ENCODE assay signal across 18 cellular contexts in genomic region chr16:11302977-11303376, GRCh38. TPM values are rescaled to one million over a fixed set of nuclear protein-coding genes. Genes with fewer than 3 reads are reported as not detected.
DNase-seq lines count a peak whose midpoint lies in the region; ATAC-seq, FAIRE-seq and TF ChIP-seq lines count a peak whose summit lies in the region.
"Had no signal": no experiment of that assay in that cellular context is flagged by ENCODE, and none has a peak within 500 bp of the region (broad histone marks: within the 10 kb centered on the region; RNA-seq: fewer than 3 reads in every experiment).

No MANE protein-coding gene starts in this region.

- no peak for ATAC-seq in SK-N-SH treated with all-trans-retinoic acid at 6 μM for 48 hours
- ATAC-seq in upper lobe of left lung (ENCODE audit: low FRiP score in 2 of 2), result no peak
- ATAC-seq: activated naive CD4-positive, alpha-beta T cell treated with anti-CD3 and anti-CD28 coated beads, Interleukin-2, amount 50 U/mL, for 72 hours had no signal

- H3K4me1 ChIP-seq in SK-N-SH (ENCODE audit: control insufficient read depth in 1 of 2, insufficient read depth in 2 of 2, low read depth in 1 of 2, low read length in 1 of 2), result peaks cover 0 to 13% of the 10 kb centered on the region in 2 experiments; a peak in 1 of 4 replicates
- H3K4me1 ChIP-seq in upper lobe of left lung, result peaks cover 5 to 28% (median 13%) of the 10 kb centered on the region in 4 donors
- no peaks in the 10 kb centered on the region for H3K4me1 ChIP-seq in colonic mucosa

- TF ChIP-seq RAD21 in SK-N-SH (IDR thresholded peaks at IDR 0.05; ENCODE audit: low read length), result no peak

- intact Hi-C loops in colonic mucosa (cut with DNase I), result no loop called here

- CTCF ChIA-PET in SK-N-SH (lab: Yijun Ruan, JAX), result interaction anchor here (1.1 to 1.4 kb wide), 3 partner anchors 49 to 339 kb away, joined by 3 read pairs; no protein-coding TSS in a partner anchor

- H4K20me1 ChIP-seq in SK-N-SH (ENCODE audit: insufficient read depth), result no peaks in the 10 kb centered on the region

- no peaks in the 10 kb centered on the region for H3K79me2 ChIP-seq in SK-N-SH (ENCODE audit: insufficient read depth)

- peaks cover under 1% of the 10 kb centered on the region for H3F3A ChIP-seq in SK-N-SH (replicated peaks; ENCODE audit: insufficient read depth)

- H3K27me3 ChIP-seq in SK-N-SH (ENCODE audit: insufficient read depth) (no peaks in the 10 kb centered on the region), bronchial epithelial cell (ENCODE audit: control insufficient read depth, insufficient read depth, low read length) (no peaks in the 10 kb centered on the region), upper lobe of left lung (no peaks in the 10 kb centered on the region), colonic mucosa (no peaks in the 10 kb centered on the region)
- H3K27me3 ChIP-seq: transverse colon had no signal

- H3K36me3 ChIP-seq in SK-N-SH (replicated peaks in 1 of 2; ENCODE audit: control insufficient read depth in 1 of 2, insufficient read depth in 2 of 2, low read length in 1 of 2) (no peaks in the 10 kb centered on the region), bronchial epithelial cell (ENCODE audit: control insufficient read depth, insufficient read depth, low read length) (no peaks in the 10 kb centered on the region), upper lobe of left lung (no peaks in the 10 kb centered on the region), colonic mucosa (no peaks in the 10 kb centered on the region)
- H3K36me3 ChIP-seq: transverse colon had no signal

- WGBS in SK-N-SH (ENCODE audit: low lambda C conversion rate), result 84% methylated on average over 4 of the region's 4 CpGs
- WGBS in upper lobe of left lung, 2 donors, result 62 to 80% methylated on average over 3 to 4 of the region's 4 CpGs

- H2AFZ ChIP-seq in SK-N-SH (ENCODE audit: low read depth), result no peak overlapping the region

- H3K9me3 ChIP-seq in SK-N-SH (no peaks in the 10 kb centered on the region), upper lobe of left lung (no peaks in the 10 kb centered on the region), colonic mucosa (no peaks in the 10 kb centered on the region)
- H3K9me3 ChIP-seq: transverse colon had no signal

- POLR2A ChIA-PET in SK-N-SH (lab: Yijun Ruan, JAX), result no interaction called here

- DNase-seq in SK-N-SH (no peak), NCI-H2196 treated with DMSO at 0.1 percent for 48 hours (lab: John Stamatoyannopoulos, UW; ENCODE audit: unreplicated experiment) (peak; percentile 74), bronchial epithelial cell (ENCODE audit: low read depth) (peak; percentile 51), upper lobe of left lung (peak in 1 of 2 donors; percentile 77), DMS114 treated with DMSO at 0.1 percent for 48 hours (lab: John Stamatoyannopoulos, UW; ENCODE audit: unreplicated experiment) (no peak), colonic mucosa (no peak)
- no peak for DNase-seq in effector CD8-positive, alpha-beta T cell (lab: John Stamatoyannopoulos, UW)
- DNase-seq: central memory CD4-positive, alpha-beta T cell; DND-41; KG1; transverse colon had no signal

- TF ChIP-seq POLR2A in upper lobe of left lung (IDR thresholded peaks at IDR 0.05), result no peak

- TF ChIP-seq CTCF in SK-N-SH (IDR thresholded peaks at IDR 0.05), result no peak
- no peak for TF ChIP-seq CTCF in bronchial epithelial cell (IDR thresholded peaks at IDR 0.05; ENCODE audit: insufficient read depth, low read length, severe bottlenecking)
- TF ChIP-seq CTCF in upper lobe of left lung (IDR thresholded peaks at IDR 0.05), result no peak
- TF ChIP-seq CTCF in colonic mucosa (IDR thresholded peaks at IDR 0.05), result no peak

- H3K9ac ChIP-seq in SK-N-SH, result no peak overlapping the region
- H3K9ac ChIP-seq in colonic mucosa (ENCODE audit: low read depth in 2 of 2, low read length in 2 of 2), result no peak overlapping the region

- FAIRE-seq in bronchial epithelial cell (lab: Jason Lieb, UNC), result no peak
- FAIRE-seq: islet of Langerhans had no signal

- TF ChIP-seq EP300 in SK-N-SH (IDR thresholded peaks at IDR 0.05; ENCODE audit: borderline replicate concordance in 1 of 2, low read depth in 1 of 2, low read length in 1 of 2) (no peak), upper lobe of left lung (IDR thresholded peaks at IDR 0.05) (no peak)

- H3K27ac ChIP-seq in SK-N-SH (ENCODE audit: low read depth in 2 of 2, low read length in 1 of 2) (peak overlapping the region in 1 of 2 experiments; percentile 78; a peak in 2 of 4 replicates), upper lobe of left lung (peak overlapping the region; percentile 63 to 88 (median 76)), colonic mucosa (no peak overlapping the region)
- H3K27ac ChIP-seq: SK-N-MC, transverse colon had no signal

- no peaks in the 10 kb centered on the region for H3K9me2 ChIP-seq in SK-N-SH

- H3K4me3 ChIP-seq in SK-N-SH (ENCODE audit: low read depth in 2 of 2, low read length in 1 of 2) (no peak overlapping the region), bronchial epithelial cell (ENCODE audit: low read depth, low read length) (no peak overlapping the region), upper lobe of left lung (no peak overlapping the region), colonic mucosa (no peak overlapping the region)
- H3K4me3 ChIP-seq: SK-N-MC, transverse colon had no signal

- H3K4me2 ChIP-seq in SK-N-SH, result peak overlapping the region; percentile 22

TF ChIP-seq in SK-N-SH, 30 proteins besides CTCF, POLR2A, EP300 and RAD21:
- TF ChIP-seq CHD2 (IDR thresholded peaks at IDR 0.05; ENCODE audit: low read length, partially characterized antibody), result no peak
- no peak for TF ChIP-seq JUND (IDR thresholded peaks at IDR 0.05)
- TF ChIP-seq SMC3 (IDR thresholded peaks at IDR 0.05; ENCODE audit: low read depth, low read length), result no peak
- no peak for TF ChIP-seq GABPA (IDR thresholded peaks at IDR 0.05; ENCODE audit: low read depth)
- no peak for TF ChIP-seq MXI1 (IDR thresholded peaks at IDR 0.05; ENCODE audit: low read depth, low read length)
- no peak for TF ChIP-seq USF2 (IDR thresholded peaks at IDR 0.05; ENCODE audit: borderline replicate concordance, low read depth, low read length)
- TF ChIP-seq TAF1 (IDR thresholded peaks at IDR 0.05; ENCODE audit: borderline replicate concordance, low read depth, low read length), result no peak
- no peak for TF ChIP-seq NRF1 (IDR thresholded peaks at IDR 0.05; ENCODE audit: low read depth, low read length)

TF ChIP-seq in SK-N-SH treated with all-trans-retinoic acid at 6 μM for 48 hours, 23 proteins besides CTCF, POLR2A, EP300 and RAD21:
- TF ChIP-seq ZNF70 (CRISPR knock-in tag; IDR thresholded peaks at IDR 0.05), result no peak
- TF ChIP-seq CREB5 (CRISPR knock-in tag; IDR thresholded peaks at IDR 0.05; ENCODE audit: low read depth), result no peak
- TF ChIP-seq ZNF8 (CRISPR knock-in tag; IDR thresholded peaks at IDR 0.05), result no peak
- no peak for TF ChIP-seq GLIS3 (CRISPR knock-in tag; IDR thresholded peaks at IDR 0.05)
- TF ChIP-seq ARNTL (CRISPR knock-in tag; IDR thresholded peaks at IDR 0.05; ENCODE audit: borderline replicate concordance, low read depth), result no peak
- no peak for TF ChIP-seq ZNF565 (CRISPR knock-in tag; conservative IDR thresholded peaks at IDR 0.05; ENCODE audit: low read depth)
- no peak for TF ChIP-seq BACH2 (CRISPR knock-in tag; IDR thresholded peaks at IDR 0.05; ENCODE audit: borderline replicate concordance)
- no peak for TF ChIP-seq CSDC2 (CRISPR knock-in tag; IDR thresholded peaks at IDR 0.05)

RNA-seq across cellular contexts. Expression of gene PRM1, which starts 21.8 kb away (rescaled TPM):
- not detected in 2 replicates for polyA plus RNA-seq in SK-N-SH (2012; rRNA removed)
- not detected in 2 replicates for polyA plus RNA-seq in SK-N-SH (2012; cell fraction: cytosol; rRNA removed)
- not detected in 2 replicates for polyA plus RNA-seq in SK-N-SH (2012; cell fraction: nucleus; rRNA removed)
- total RNA-seq in bronchial epithelial cell (not detected in 2 replicates), upper lobe of left lung (not detected), colonic mucosa (not detected)
- total RNA-seq: activated naive CD4-positive, alpha-beta T cell treated with anti-CD3 and anti-CD28 coated beads, Interleukin-2, amount 50 U/mL, for 72 hours; glomerular endothelial cell; posterior vena cava; transverse colon had no signal
- polyA plus RNA-seq: AG04450 had no signal

RNA-seq across cellular contexts. Expression of gene PRM2, which starts 26.7 kb away (rescaled TPM):
- polyA plus RNA-seq in SK-N-SH (2012; rRNA removed), result not detected in 2 replicates
- polyA plus RNA-seq in SK-N-SH (2012; cell fraction: cytosol; rRNA removed), result not detected in 2 replicates
- not detected in 2 replicates for polyA plus RNA-seq in SK-N-SH (2012; cell fraction: nucleus; rRNA removed)
- total RNA-seq in bronchial epithelial cell (not detected in 2 replicates), upper lobe of left lung (not detected), colonic mucosa (not detected)
- total RNA-seq: activated naive CD4-positive, alpha-beta T cell treated with anti-CD3 and anti-CD28 coated beads, Interleukin-2, amount 50 U/mL, for 72 hours; glomerular endothelial cell; posterior vena cava; transverse colon had no signal
- polyA plus RNA-seq: AG04450 had no signal

RNA-seq across cellular contexts. Expression of gene PRM3, which starts 29.5 kb away (rescaled TPM):
- polyA plus RNA-seq in SK-N-SH (2012; rRNA removed), result not detected in 2 replicates
- not detected in 2 replicates for polyA plus RNA-seq in SK-N-SH (2012; cell fraction: cytosol; rRNA removed)
- not detected in 2 replicates for polyA plus RNA-seq in SK-N-SH (2012; cell fraction: nucleus; rRNA removed)
- total RNA-seq in bronchial epithelial cell (not detected in 2 replicates), upper lobe of left lung (not detected), colonic mucosa (not detected)
- total RNA-seq: activated naive CD4-positive, alpha-beta T cell treated with anti-CD3 and anti-CD28 coated beads, Interleukin-2, amount 50 U/mL, for 72 hours; glomerular endothelial cell; posterior vena cava; transverse colon had no signal
- polyA plus RNA-seq: AG04450 had no signal

RNA-seq across cellular contexts. Expression of gene TNP2, which starts 33.9 kb away (rescaled TPM):
- polyA plus RNA-seq in SK-N-SH (2012; rRNA removed), result not detected in 2 replicates
- not detected in 2 replicates for polyA plus RNA-seq in SK-N-SH (2012; cell fraction: cytosol; rRNA removed)
- not detected in 2 replicates for polyA plus RNA-seq in SK-N-SH (2012; cell fraction: nucleus; rRNA removed)
- total RNA-seq in bronchial epithelial cell, result not detected in 2 replicates
- not detected for total RNA-seq in upper lobe of left lung
- not detected for total RNA-seq in colonic mucosa
- total RNA-seq: activated naive CD4-positive, alpha-beta T cell treated with anti-CD3 and anti-CD28 coated beads, Interleukin-2, amount 50 U/mL, for 72 hours; glomerular endothelial cell; posterior vena cava; transverse colon had no signal
- polyA plus RNA-seq: AG04450 had no signal

RNA-seq across cellular contexts. Expression of gene RMI2, which starts 42.3 kb away (rescaled TPM):
- polyA plus RNA-seq in SK-N-SH (2012; rRNA removed), result 5.6 and 8.5 TPM in 2 replicates
- 11.5 and 13.0 TPM in 2 replicates for polyA plus RNA-seq in SK-N-SH (2012; cell fraction: cytosol; rRNA removed)
- polyA plus RNA-seq in SK-N-SH (2012; cell fraction: nucleus; rRNA removed), result 4.5 and 5.8 TPM in 2 replicates
- total RNA-seq in bronchial epithelial cell (2.6 and 3.8 TPM in 2 replicates), upper lobe of left lung (1 to 10 TPM; 2.6 to 6.3 (median 2.7) TPM), colonic mucosa (10 to 100 TPM; 12.0 to 46.3 TPM)

Comparison
In these comparisons a context has a peak if more than half of its experiments do, and no peak if none do; other contexts are left out.
1. DNase-seq: peak in NCI-H2196 treated with DMSO at 0.1 percent for 48 hours (single experiment) and bronchial epithelial cell (single experiment); none in SK-N-SH (single experiment), DMS114 treated with DMSO at 0.1 percent for 48 hours (single experiment), effector CD8-positive, alpha-beta T cell (single experiment) and colonic mucosa (single experiment).